Comparison of ENCODE assay signal across 8 cellular contexts in the genomic region with DNA sequence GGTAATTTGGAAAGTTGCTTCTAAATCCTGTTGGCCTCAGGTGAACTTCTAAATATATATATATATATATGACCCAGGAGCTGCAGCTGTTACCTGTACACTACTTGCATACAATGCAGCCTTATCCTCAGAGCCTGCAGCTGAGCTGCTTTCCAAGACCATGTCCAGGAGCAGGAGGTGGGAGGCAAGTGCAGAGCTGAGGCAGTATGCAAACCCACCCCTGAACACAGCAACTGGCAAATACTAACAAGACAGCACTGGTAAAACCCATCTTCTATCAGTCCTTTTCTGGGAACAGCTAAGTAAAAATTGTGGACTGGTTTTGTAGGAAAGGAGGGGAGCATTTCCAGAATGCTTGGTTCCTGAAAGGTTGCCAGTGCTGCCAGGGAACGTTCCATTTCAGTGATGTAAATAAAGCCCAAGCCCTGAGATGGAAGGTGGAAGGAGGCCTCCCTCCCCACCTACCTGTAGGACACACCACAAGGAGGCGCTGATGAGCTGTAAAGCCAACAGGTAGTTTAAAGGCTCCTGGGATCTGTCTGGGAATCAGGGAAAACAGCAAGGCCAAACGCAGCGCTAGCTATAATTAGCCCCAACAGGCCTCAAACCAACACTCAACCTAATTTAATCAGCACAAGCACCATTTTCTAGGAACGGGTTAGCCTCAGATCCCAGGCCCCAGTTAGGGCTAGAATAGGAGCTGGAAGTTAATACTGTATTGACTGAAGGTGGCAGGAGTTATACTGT.
DNase-seq lines count a peak whose midpoint lies in the region; ATAC-seq and TF ChIP-seq lines count a peak whose summit lies in the region.

No MANE protein-coding gene starts in this region.

- intact Hi-C loops in Right ventricle myocardium superior (cut with DNase I): loop anchor here (2.0 kb wide), 1 partner anchor 149 kb away; a partner anchor contains a TSS
- intact Hi-C loops in prostate gland (cut with DNase I): loop anchor here (1.0 to 10.0 kb wide), 3 partner anchors 37 to 148 kb away; a partner anchor contains a TSS

- TF ChIP-seq CTCF in prostate gland (IDR thresholded peaks at IDR 0.05): peak; percentile 85 to 97 (median 96)

- ATAC-seq in GM21786 (IDR thresholded peaks at IDR 0.05; ENCODE audit: unreplicated experiment): peak; percentile 60
- peak; percentile 94 for ATAC-seq in Right ventricle myocardium superior (ENCODE audit: poor library complexity)

- H3K4me1 ChIP-seq in prostate gland (replicated peaks): peaks cover 3% of the 10 kb centered on the region

- no peak overlapping the region for H3K4me3 Mint-ChIP-seq in activated naive CD8-positive, alpha-beta T cell treated with anti-CD3 and anti-CD28 coated beads for 36 hours

- H3K9me3 Mint-ChIP-seq in activated naive CD8-positive, alpha-beta T cell treated with anti-CD3 and anti-CD28 coated beads for 36 hours: no peaks in the 10 kb centered on the region

- no peaks in the 10 kb centered on the region for H3K36me3 ChIP-seq in prostate gland

- H3K27ac ChIP-seq in prostate gland: peak overlapping the region; percentile 53 to 73

- peaks cover 1% of the 10 kb centered on the region for H3K4me1 Mint-ChIP-seq in activated naive CD8-positive, alpha-beta T cell treated with anti-CD3 and anti-CD28 coated beads for 36 hours

- peak; percentile 50 for DNase-seq in COLO829 (ENCODE audit: low spot score)
- peak; percentile 70 for DNase-seq in NCI-H1092 treated with DMSO at 0.1 percent for 48 hours (lab: John Stamatoyannopoulos, UW)
- peak; percentile 53 for DNase-seq in SKM-1 treated with dmso at 0.1 percent for 144 hours (lab: John Stamatoyannopoulos, UW; ENCODE audit: unreplicated experiment)
- DNase-seq in activated naive CD8-positive, alpha-beta T cell treated with anti-CD3 and anti-CD28 coated beads for 36 hours: peak; percentile 63
- DNase-seq in Right ventricle myocardium superior: peak; percentile 91
- DNase-seq in prostate gland (ENCODE audit: low spot score): peak; percentile 97
- peak; percentile 92 for DNase-seq in ureter (ENCODE audit: low spot score)

- no peak overlapping the region for H3K27ac Mint-ChIP-seq in activated naive CD8-positive, alpha-beta T cell treated with anti-CD3 and anti-CD28 coated beads for 36 hours

- no peaks in the 10 kb centered on the region for H3K9me3 ChIP-seq in prostate gland

- H3K4me3 ChIP-seq in prostate gland: no peak overlapping the region

- TF ChIP-seq POLR2A in prostate gland (IDR thresholded peaks at IDR 0.05): no peak

- WGBS in prostate gland: under 1% methylated on average over 5 of the region's 5 CpGs

- H3K27me3 ChIP-seq in prostate gland (replicated peaks; ENCODE audit: insufficient read depth): no peaks in the 10 kb centered on the region

- H3K36me3 Mint-ChIP-seq in activated naive CD8-positive, alpha-beta T cell treated with anti-CD3 and anti-CD28 coated beads for 36 hours: no peaks in the 10 kb centered on the region

- no peaks in the 10 kb centered on the region for H3K27me3 Mint-ChIP-seq in activated naive CD8-positive, alpha-beta T cell treated with anti-CD3 and anti-CD28 coated beads for 36 hours
